In the genomic region with DNA sequence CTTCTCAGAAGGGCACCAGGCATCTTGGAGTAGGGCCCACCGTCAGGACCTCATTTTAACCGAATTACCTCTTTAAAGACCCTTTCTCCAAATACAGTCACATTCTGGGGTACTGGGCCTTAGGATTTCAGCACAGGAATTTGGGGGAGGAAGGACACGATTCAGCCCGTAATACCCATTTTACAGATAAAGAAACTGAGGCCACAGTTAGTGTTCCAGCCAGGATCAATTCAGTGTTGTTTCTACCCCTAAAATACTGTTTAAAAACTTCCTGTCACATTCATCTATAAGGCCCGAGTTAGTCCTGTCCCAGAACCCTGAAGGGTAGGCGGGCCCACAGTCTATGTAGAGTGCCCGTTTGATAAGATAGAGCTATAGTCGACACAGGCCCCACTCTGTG, we compare ENCODE assay signal across 10 cellular contexts. TPM values are rescaled to one million over a fixed set of nuclear protein-coding genes. Genes with fewer than 3 reads are reported as not detected.
"Had no signal": no experiment of that assay in that cellular context is flagged by ENCODE, and none has a peak within 500 bp of the region (broad histone marks: within the 10 kb centered on the region; RNA-seq: fewer than 3 reads in every experiment).

No MANE protein-coding gene starts in this region.

- H2AFZ ChIP-seq: GM23248 had no signal

- H3K4me3 Mint-ChIP-seq: HFFc6 had no signal

- H3K36me3 ChIP-seq: HAP-1 had no signal

- H3K27ac Mint-ChIP-seq: HFFc6 had no signal

- DNase-seq: GM23248, GOT3, HFFc6, IMR-90 had no signal

- H3K27ac ChIP-seq: GM23248, HL-60 had no signal

- H3K9me3 ChIP-seq: HAP-1 had no signal

- H3K9me3 Mint-ChIP-seq: HFFc6 had no signal

- H3K9ac ChIP-seq: GM23248 had no signal

- ATAC-seq: HCT116 had no signal

- H3K4me3 ChIP-seq: GM23248, HAP-1 had no signal

- H3K4me1 ChIP-seq: HAP-1 had no signal

RNA-seq across cellular contexts. Expression of gene BFSP2, which starts 19.3 kb away (rescaled TPM):
- total RNA-seq: GM23248, H4, H7, HFFc6, HT1080, IMR-90 had no signal
- polyA plus RNA-seq: GM23248, IMR-90 had no signal
